In the genomic region with DNA sequence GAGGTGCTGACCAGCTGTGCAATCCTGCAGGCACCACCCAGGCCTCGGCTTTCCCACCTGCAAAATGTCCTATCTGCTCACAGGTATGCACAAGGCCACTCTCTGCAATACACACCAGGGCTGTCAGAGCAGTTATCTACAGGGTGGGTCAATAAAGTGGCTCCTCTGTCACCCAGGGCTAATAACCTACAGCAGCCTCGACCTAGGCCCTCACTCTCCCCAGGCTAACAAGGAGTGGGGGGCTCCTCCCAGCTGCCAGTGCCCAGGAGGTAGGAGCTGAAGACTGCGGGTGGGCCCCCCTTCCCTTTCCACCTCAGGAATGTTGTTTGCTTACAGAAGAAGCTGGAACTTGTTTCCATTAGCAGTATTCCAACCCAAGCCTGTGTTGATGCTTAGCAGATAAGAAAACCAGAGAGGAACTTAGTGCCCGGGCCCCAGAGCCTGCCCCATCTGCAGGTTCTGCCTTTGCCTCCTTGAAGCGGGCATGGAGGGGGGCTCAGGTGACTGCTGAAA, we compare ENCODE assay signal across 9 cellular contexts. TPM values are rescaled to one million over a fixed set of nuclear protein-coding genes. Genes with fewer than 3 reads are reported as not detected.
A peak's percentile ranks its signal among the peaks of the same experiment; 100 is the strongest.
DNase-seq lines count a peak whose midpoint lies in the region; ATAC-seq, FAIRE-seq and TF ChIP-seq lines count a peak whose summit lies in the region.
"Had no signal": no experiment of that assay in that cellular context is flagged by ENCODE, and none has a peak within 500 bp of the region (broad histone marks: within the 10 kb centered on the region; RNA-seq: fewer than 3 reads in every experiment).

No MANE protein-coding gene starts in this region.

- H3K4me3 Mint-ChIP-seq in activated T-helper 17 cell treated with anti-CD3 and anti-CD28 coated beads, Interleukin-2, amount 50 U/mL, for 72 hours = peak overlapping the region; percentile 74
- peak overlapping the region in 1 of 2 donors; percentile 45 for H3K4me3 Mint-ChIP-seq in stimulated activated naive B cell treated with anti-CD40 and anti-IgM and Interleukin-4, amounts not matched to agents 10 μg/mL and 1 μg/mL and 100 μg/mL, for 72 hours

- no peak for FAIRE-seq in kidney (lab: Jason Lieb, UNC)
- FAIRE-seq: colon had no signal

- H3K27me3 Mint-ChIP-seq in activated T-helper 17 cell treated with anti-CD3 and anti-CD28 coated beads, Interleukin-2, amount 50 U/mL, for 72 hours = no peaks in the 10 kb centered on the region
- H3K27me3 Mint-ChIP-seq in stimulated activated naive B cell treated with anti-CD40 and anti-IgM and Interleukin-4, amounts not matched to agents 10 μg/mL and 1 μg/mL and 100 μg/mL, for 72 hours = no peaks in the 10 kb centered on the region

- peaks cover 55% of the 10 kb centered on the region for H3K4me1 Mint-ChIP-seq in activated T-helper 17 cell treated with anti-CD3 and anti-CD28 coated beads, Interleukin-2, amount 50 U/mL, for 72 hours
- peaks cover 82 to 98% of the 10 kb centered on the region in 2 donors for H3K4me1 Mint-ChIP-seq in stimulated activated naive B cell treated with anti-CD40 and anti-IgM and Interleukin-4, amounts not matched to agents 10 μg/mL and 1 μg/mL and 100 μg/mL, for 72 hours

- H3K36me3 Mint-ChIP-seq in activated T-helper 17 cell treated with anti-CD3 and anti-CD28 coated beads, Interleukin-2, amount 50 U/mL, for 72 hours (ENCODE audit: low read depth) = peaks cover 95% of the 10 kb centered on the region
- H3K36me3 Mint-ChIP-seq in stimulated activated naive B cell treated with anti-CD40 and anti-IgM and Interleukin-4, amounts not matched to agents 10 μg/mL and 1 μg/mL and 100 μg/mL, for 72 hours = peaks cover 43 to 58% of the 10 kb centered on the region in 2 donors

- H3K4me1 ChIP-seq in HUES48 (ENCODE audit: control insufficient read depth, insufficient read depth, low read length) (peaks cover 62% of the 10 kb centered on the region), kidney (ENCODE audit: control insufficient read depth in 1 of 2, insufficient read depth in 1 of 2, low read depth in 1 of 2, low read length in 2 of 2) (peaks cover 69 to 76% of the 10 kb centered on the region in 2 donors)

- no peak overlapping the region for H3K9ac ChIP-seq in HUES48 (ENCODE audit: low read depth, low read length)
- peak overlapping the region; percentile 44 to 51 for H3K9ac ChIP-seq in kidney (ENCODE audit: low read length in 2 of 2)

- H3K27ac ChIP-seq in HUES48 (ENCODE audit: low read depth, low read length) (peak overlapping the region; percentile 73), kidney (ENCODE audit: low read depth in 2 of 2, low read length in 2 of 2) (peak overlapping the region; percentile 80 to 88)

- intact Hi-C loops in kidney (cut with DNase I) = no loop called here

- H3K27ac Mint-ChIP-seq in activated T-helper 17 cell treated with anti-CD3 and anti-CD28 coated beads, Interleukin-2, amount 50 U/mL, for 72 hours = peak overlapping the region; percentile 88
- peak overlapping the region; percentile 81 for H3K27ac Mint-ChIP-seq in stimulated activated naive B cell treated with anti-CD40 and anti-IgM and Interleukin-4, amounts not matched to agents 10 μg/mL and 1 μg/mL and 100 μg/mL, for 72 hours

- H3K36me3 ChIP-seq in HUES48 (ENCODE audit: control insufficient read depth, insufficient read depth, low read length) (no peaks in the 10 kb centered on the region), kidney (ENCODE audit: control insufficient read depth in 1 of 2, insufficient read depth in 2 of 2, low read length in 2 of 2) (no peaks in the 10 kb centered on the region)

- H3K9me3 Mint-ChIP-seq in activated T-helper 17 cell treated with anti-CD3 and anti-CD28 coated beads, Interleukin-2, amount 50 U/mL, for 72 hours = no peaks in the 10 kb centered on the region
- H3K9me3 Mint-ChIP-seq in stimulated activated naive B cell treated with anti-CD40 and anti-IgM and Interleukin-4, amounts not matched to agents 10 μg/mL and 1 μg/mL and 100 μg/mL, for 72 hours = peaks cover 0 to 3% of the 10 kb centered on the region in 2 donors

- no peak for ATAC-seq in activated T-helper 17 cell treated with anti-CD3 and anti-CD28 coated beads, Interleukin-2, amount 50 U/mL, for 72 hours (replicated peaks)
- ATAC-seq in stimulated activated naive B cell treated with anti-CD40 and anti-IgM and Interleukin-4, amounts not matched to agents 10 μg/mL and 1 μg/mL and 100 μg/mL, for 72 hours (replicated peaks) = no peak

- H3K9me3 ChIP-seq in HUES48 (ENCODE audit: control insufficient read depth, insufficient read depth, low read length) = no peaks in the 10 kb centered on the region
- no peaks in the 10 kb centered on the region for H3K9me3 ChIP-seq in kidney (ENCODE audit: control insufficient read depth in 1 of 2, low read length in 2 of 2)

- DNase-seq in kidney (peak; percentile 53), OCI-M1 (lab: John Stamatoyannopoulos, UW) (no peak), HPDE6-E6E7 (ENCODE audit: extremely low spot score) (no peak), GM19238 (ENCODE audit: insufficient read length, low spot score) (no peak), activated gamma-delta T cell (lab: John Stamatoyannopoulos, UW) (no peak)
- no peak for DNase-seq in stimulated activated naive B cell treated with anti-CD40 and anti-IgM and Interleukin-4, amounts not matched to agents 10 μg/mL and 1 μg/mL and 100 μg/mL, for 72 hours

- H3K27me3 ChIP-seq in HUES48 (ENCODE audit: control insufficient read depth, insufficient read depth, low read length) = no peaks in the 10 kb centered on the region

- H3K4me3 ChIP-seq in HUES48 (ENCODE audit: low read depth, low read length) = no peak overlapping the region
- peak overlapping the region in 1 of 2 donors; percentile 1 for H3K4me3 ChIP-seq in kidney (ENCODE audit: low read length in 2 of 2)

- TF ChIP-seq CTCF in kidney (IDR thresholded peaks at IDR 0.05; ENCODE audit: borderline replicate concordance, extremely low read depth, insufficient read depth) = no peak

RNA-seq across cellular contexts. Expression of gene MYH9, which starts 26.8 kb away (rescaled TPM):
- 100 to 1,000 TPM; 782 to 800 TPM for total RNA-seq in activated T-helper 17 cell treated with anti-CD3 and anti-CD28 coated beads, Interleukin-2, amount 50 U/mL, for 72 hours
- total RNA-seq in kidney = 655 TPM
- polyA plus RNA-seq in kidney (ENCODE audit: insufficient read depth, low read depth, low replicate concordance) = 85.2 TPM
